In the genomic region with DNA sequence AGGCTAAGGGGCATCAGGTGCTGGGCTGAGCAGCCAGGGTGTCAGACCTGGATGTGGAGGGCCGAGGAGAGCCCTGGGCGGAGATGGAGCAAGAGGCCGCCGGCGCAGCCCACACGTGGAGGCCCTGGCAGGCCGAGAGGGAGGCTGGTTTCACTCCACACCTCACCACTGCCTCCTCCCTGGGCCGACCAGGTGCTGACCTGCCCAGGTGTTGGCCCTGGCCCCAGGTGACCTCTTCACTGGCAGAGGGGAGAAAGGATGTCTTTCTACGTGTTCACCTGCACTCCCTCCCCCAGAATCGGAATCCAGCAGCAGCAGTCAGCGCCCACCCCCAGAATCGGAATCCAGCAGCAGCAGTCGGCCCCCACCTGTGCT, we compare ENCODE assay signal across 10 cellular contexts. TPM values are rescaled to one million over a fixed set of nuclear protein-coding genes. Genes with fewer than 3 reads are reported as not detected.
DNase-seq lines count a peak whose midpoint lies in the region; ATAC-seq and TF ChIP-seq lines count a peak whose summit lies in the region.
"Had no signal": no experiment of that assay in that cellular context is flagged by ENCODE, and none has a peak within 500 bp of the region (broad histone marks: within the 10 kb centered on the region; RNA-seq: fewer than 3 reads in every experiment).

No MANE protein-coding gene starts in this region.

- peak overlapping the region; percentile 77 for H3K9ac ChIP-seq in mucosa of stomach (ENCODE audit: low read length)

- H3K36me3 Mint-ChIP-seq in MCF 10A (ENCODE audit: insufficient read depth, unreplicated experiment), result no peaks in the 10 kb centered on the region
- H3K36me3 Mint-ChIP-seq in nephron progenitor cell (ENCODE audit: low read depth), result no peaks in the 10 kb centered on the region
- no peaks in the 10 kb centered on the region for H3K36me3 Mint-ChIP-seq in natural killer cell

- DNase-seq in COLO668 (lab: John Stamatoyannopoulos, UW; ENCODE audit: unreplicated experiment), result peak; percentile 3
- no peak for DNase-seq in LNCaP clone FGC (ENCODE audit: low read depth)
- no peak for DNase-seq in MCF 10A (ENCODE audit: unreplicated experiment)
- DNase-seq in islet precursor cell, result no peak
- DNase-seq in nephron progenitor cell, result no peak
- DNase-seq in natural killer cell, result no peak

- H3K27ac Mint-ChIP-seq in MCF 10A (ENCODE audit: low read depth, unreplicated experiment) (no peak overlapping the region), nephron progenitor cell (no peak overlapping the region), natural killer cell (peak overlapping the region in 1 of 2 donors; percentile 52)

- H3K4me3 Mint-ChIP-seq in MCF 10A (ENCODE audit: unreplicated experiment), result peak overlapping the region; percentile 34
- H3K4me3 Mint-ChIP-seq in nephron progenitor cell, result no peak overlapping the region
- H3K4me3 Mint-ChIP-seq in natural killer cell, result no peak overlapping the region

- POLR2A ChIA-PET in MCF 10A (lab: Yijun Ruan, JAX), result interaction anchor here (1.1 to 1.7 kb wide), 2 partner anchors 11 to 13 kb away, joined by 3 read pairs; no protein-coding TSS in a partner anchor

- no peaks in the 10 kb centered on the region for H3K27me3 Mint-ChIP-seq in MCF 10A (ENCODE audit: insufficient read depth, unreplicated experiment)
- H3K27me3 Mint-ChIP-seq in nephron progenitor cell (ENCODE audit: low read depth, poor library complexity), result peaks cover 6% of the 10 kb centered on the region
- peaks cover 0 to 3% of the 10 kb centered on the region in 2 donors for H3K27me3 Mint-ChIP-seq in natural killer cell (ENCODE audit: low read depth in 2 of 2)

- H3K36me3 ChIP-seq in mucosa of stomach (ENCODE audit: control insufficient read depth, insufficient read depth, low read length), result no peaks in the 10 kb centered on the region
- H3K36me3 ChIP-seq: adrenal gland, esophagus muscularis mucosa had no signal

- peak overlapping the region; percentile 28; the same call in 1 of the 2 replicates for H3K4me3 ChIP-seq in LNCaP clone FGC (ENCODE audit: low read depth, low read length)
- H3K4me3 ChIP-seq in mucosa of stomach (ENCODE audit: low read length), result no peak overlapping the region
- H3K4me3 ChIP-seq: adrenal gland had no signal

- no peaks in the 10 kb centered on the region for H3K9me3 ChIP-seq in mucosa of stomach (ENCODE audit: control insufficient read depth, low read length)
- H3K9me3 ChIP-seq: adrenal gland, esophagus muscularis mucosa had no signal

- H3K9me3 Mint-ChIP-seq in MCF 10A (ENCODE audit: unreplicated experiment), result no peaks in the 10 kb centered on the region
- H3K9me3 Mint-ChIP-seq in nephron progenitor cell, result peaks cover 10% of the 10 kb centered on the region
- no peaks in the 10 kb centered on the region for H3K9me3 Mint-ChIP-seq in natural killer cell

- no peaks in the 10 kb centered on the region for H3K4me1 Mint-ChIP-seq in MCF 10A (ENCODE audit: insufficient read depth, unreplicated experiment)
- H3K4me1 Mint-ChIP-seq in nephron progenitor cell, result peaks cover 28% of the 10 kb centered on the region
- peaks cover 5 to 12% of the 10 kb centered on the region in 2 donors for H3K4me1 Mint-ChIP-seq in natural killer cell

- peaks cover 22% of the 10 kb centered on the region for H3K4me1 ChIP-seq in mucosa of stomach (ENCODE audit: control insufficient read depth, insufficient read depth, low read length)
- H3K4me1 ChIP-seq: adrenal gland had no signal

- TF ChIP-seq CTCF in LNCaP clone FGC (IDR thresholded peaks at IDR 0.05; ENCODE audit: control insufficient read depth, extremely low read depth, insufficient read depth) (no peak), MCF 10A (IDR thresholded peaks at IDR 0.05; ENCODE audit: unreplicated experiment) (no peak), nephron progenitor cell (IDR thresholded peaks at IDR 0.05) (no peak), natural killer cell (IDR thresholded peaks at IDR 0.05) (no peak)

- H3K27me3 ChIP-seq in mucosa of stomach (ENCODE audit: control insufficient read depth, insufficient read depth, low read length), result peaks cover 11% of the 10 kb centered on the region

- CTCF ChIA-PET in MCF 10A (lab: Yijun Ruan, JAX), result interaction anchor here (0.9 kb wide), 1 partner anchor 23 kb away, joined by 3 read pairs; no protein-coding TSS in a partner anchor

- no TSS peak for BruUV-seq in MCF 10A (replicated peaks; lab: Mats Ljungman, UMichigan)

- intact Hi-C loops in MCF 10A (cut with micrococcal nuclease), result no loop called here
- intact Hi-C loops in natural killer cell (cut with micrococcal nuclease), result no loop called here

- ATAC-seq in HG02571 (IDR thresholded peaks at IDR 0.05; ENCODE audit: unreplicated experiment) (no peak), natural killer cell (no peak)

RNA-seq across cellular contexts. Expression of gene ANO9, which starts 0.8 kb away (rescaled TPM):
- total RNA-seq in MCF 10A (2022), result 7.2 and 9.4 TPM in 2 replicates
- total RNA-seq in natural killer cell, result 10 to 100 TPM; 15.1 to 21.3 (median 15.1) TPM

RNA-seq across cellular contexts. Expression of gene PTDSS2, which starts 9.0 kb away (rescaled TPM):
- total RNA-seq in MCF 10A (2022) (28.2 and 29.4 TPM in 2 replicates), natural killer cell (10 to 100 TPM; 21.5 to 25.1 (median 23.4) TPM)

RNA-seq across cellular contexts. Expression of gene SIGIRR, which starts 26.2 kb away (rescaled TPM):
- total RNA-seq in MCF 10A (2022), result 6.2 and 7.7 TPM in 2 replicates
- total RNA-seq in natural killer cell, result 100 to 1,000 TPM; 619 to 690 (median 666) TPM

RNA-seq across cellular contexts. Expression of gene PKP3, which starts 47.0 kb away (rescaled TPM):
- 129 and 177 TPM in 2 replicates for total RNA-seq in MCF 10A (2022)
- total RNA-seq in natural killer cell, result under 1 TPM in 2 of 3 donors, not detected in 1; 0.29 to 0.56 TPM

Comparison
In these comparisons a context has a peak if more than half of its experiments do, and no peak if none do; other contexts are left out.
1. RNA of gene SIGIRR, which starts 26.2 kb away (total RNA-seq): 619 to 690 TPM in natural killer cell; 6.2 to 7.7 TPM in MCF 10A; every median in the first group is over 10 times any median in the second.